In genomic region chr2:48118895-48119294, GRCh38 we compare ENCODE assay signal across 34 cellular contexts.
"Had no signal": no experiment of that assay in that cellular context is flagged by ENCODE, and none has a peak within 500 bp of the region (broad histone marks: within the 10 kb centered on the region; RNA-seq: fewer than 3 reads in every experiment).

No MANE protein-coding gene starts in this region.

- H3K9ac ChIP-seq: KMS-11 had no signal

- H3K27ac ChIP-seq: KMS-11 had no signal

- H3K36me3 ChIP-seq: MG63 had no signal

- H3K4me3 ChIP-seq: MG63 had no signal

- H3K4me2 ChIP-seq: KMS-11 had no signal

- DNase-seq: Kasumi-1, KG1, MG63, MM.1S, MV-4-11, NCI-H1048, NCI-H1092, NCI-H1092 treated with DMSO at 0.1 percent for 48 hours, NCI-H1105, NCI-H1105 treated with DMSO at 0.1 percent for 48 hours, NCI-H1417, NCI-H1417 treated with DMSO at 0.1 percent for 48 hours, NCI-H1436, NCI-H1436 treated with DMSO at 0.1 percent for 48 hours, NCI-H146, NCI-H1694, NCI-H1694 treated with DMSO at 0.1 percent for 48 hours, NCI-H187, NCI-H187 treated with DMSO at 0.1 percent for 48 hours, NCI-H1930, NCI-H2029, NCI-H2029 treated with DMSO at 0.1 percent for 48 hours, NCI-H2081 treated with DMSO at 0.1 percent for 48 hours, NCI-H2107, NCI-H2171, NCI-H2171 treated with DMSO at 0.1 percent for 48 hours, NCI-H2227 treated with DMSO at 0.1 percent for 48 hours, NCI-H226, NCI-H345, NCI-H446, NCI-H446 treated with DMSO at 0.1 percent for 48 hours, NCI-H510A, NCI-H510A treated with DMSO at 0.1 percent for 48 hours had no signal

- H3K27me3 ChIP-seq: MG63 had no signal
